Comparison of ENCODE assay signal across 19 cellular contexts in the genomic region with DNA sequence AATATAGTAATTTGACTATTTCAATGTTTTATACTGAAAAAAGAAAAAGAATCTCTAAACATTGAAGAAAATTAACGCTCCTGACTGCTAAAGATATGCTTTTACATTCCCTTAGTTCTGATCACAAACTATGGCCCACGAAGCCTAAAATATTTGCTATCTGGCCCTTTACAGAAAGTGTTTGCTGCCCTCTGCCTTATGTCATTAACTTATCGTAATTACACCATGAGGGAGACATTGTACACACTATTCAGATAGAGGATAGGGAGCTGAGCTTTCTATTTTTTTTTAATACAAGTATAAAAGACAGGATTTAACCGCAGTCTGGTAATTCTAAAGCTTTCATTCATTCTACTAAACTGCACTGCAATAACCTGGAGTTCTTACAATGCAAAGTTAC.
"Had no signal": no experiment of that assay in that cellular context is flagged by ENCODE, and none has a peak within 500 bp of the region (broad histone marks: within the 10 kb centered on the region; RNA-seq: fewer than 3 reads in every experiment).

No MANE protein-coding gene starts in this region.

- H3K4me3 Mint-ChIP-seq: memory B cell, mesothelial cell of epicardium, natural killer cell, neural progenitor cell had no signal

- H3K9me3 ChIP-seq: colonic mucosa, lower lobe of right lung, ovary, right atrium auricular region had no signal

- DNase-seq: colonic mucosa; dermis blood vessel endothelial cell; erythroblast; foreskin keratinocyte; kidney glomerular epithelial cell; left lung; lower lobe of right lung; natural killer cell; nucleus accumbens; ovary; small intestine; stimulated activated CD4-positive, alpha-beta T cell treated with anti-CD3 and anti-CD28 coated beads, Interleukin-12 subunit alpha, Interleukin-12 subunit beta, amount 100 ng/mL, for 4 hours; stimulated activated naive CD4-positive, alpha-beta T cell treated with Interleukin-2 at 50 U/mL for 16 hours; trophoblast cell had no signal

- H3K4me1 Mint-ChIP-seq: memory B cell, mesothelial cell of epicardium, natural killer cell, neural progenitor cell had no signal

- ATAC-seq: foreskin keratinocyte, left lung, lower lobe of right lung, natural killer cell had no signal

- H3K4me1 ChIP-seq: colonic mucosa, foreskin keratinocyte, left lung, lower lobe of right lung, neural progenitor cell, right atrium auricular region had no signal

- H3K27me3 Mint-ChIP-seq: memory B cell had no signal

- H3K27ac Mint-ChIP-seq: memory B cell, mesothelial cell of epicardium, natural killer cell, neural progenitor cell had no signal

- H3K4me3 ChIP-seq: colonic mucosa, left lung, lower lobe of right lung, neural progenitor cell, ovary, right atrium auricular region had no signal

- H3K27ac ChIP-seq: colonic mucosa, foreskin keratinocyte, left lung, lower lobe of right lung, neural progenitor cell, ovary, right atrium auricular region had no signal

- H3K36me3 ChIP-seq: colonic mucosa, left lung, lower lobe of right lung, neural progenitor cell, ovary, right atrium auricular region had no signal

- H3K36me3 Mint-ChIP-seq: memory B cell, mesothelial cell of epicardium, natural killer cell had no signal

- FAIRE-seq: islet of Langerhans, small intestine had no signal

- H3K27me3 ChIP-seq: colonic mucosa, foreskin keratinocyte, left lung, neural progenitor cell, ovary, right atrium auricular region had no signal

- H3K9me3 Mint-ChIP-seq: mesothelial cell of epicardium had no signal
